In the genomic region with DNA sequence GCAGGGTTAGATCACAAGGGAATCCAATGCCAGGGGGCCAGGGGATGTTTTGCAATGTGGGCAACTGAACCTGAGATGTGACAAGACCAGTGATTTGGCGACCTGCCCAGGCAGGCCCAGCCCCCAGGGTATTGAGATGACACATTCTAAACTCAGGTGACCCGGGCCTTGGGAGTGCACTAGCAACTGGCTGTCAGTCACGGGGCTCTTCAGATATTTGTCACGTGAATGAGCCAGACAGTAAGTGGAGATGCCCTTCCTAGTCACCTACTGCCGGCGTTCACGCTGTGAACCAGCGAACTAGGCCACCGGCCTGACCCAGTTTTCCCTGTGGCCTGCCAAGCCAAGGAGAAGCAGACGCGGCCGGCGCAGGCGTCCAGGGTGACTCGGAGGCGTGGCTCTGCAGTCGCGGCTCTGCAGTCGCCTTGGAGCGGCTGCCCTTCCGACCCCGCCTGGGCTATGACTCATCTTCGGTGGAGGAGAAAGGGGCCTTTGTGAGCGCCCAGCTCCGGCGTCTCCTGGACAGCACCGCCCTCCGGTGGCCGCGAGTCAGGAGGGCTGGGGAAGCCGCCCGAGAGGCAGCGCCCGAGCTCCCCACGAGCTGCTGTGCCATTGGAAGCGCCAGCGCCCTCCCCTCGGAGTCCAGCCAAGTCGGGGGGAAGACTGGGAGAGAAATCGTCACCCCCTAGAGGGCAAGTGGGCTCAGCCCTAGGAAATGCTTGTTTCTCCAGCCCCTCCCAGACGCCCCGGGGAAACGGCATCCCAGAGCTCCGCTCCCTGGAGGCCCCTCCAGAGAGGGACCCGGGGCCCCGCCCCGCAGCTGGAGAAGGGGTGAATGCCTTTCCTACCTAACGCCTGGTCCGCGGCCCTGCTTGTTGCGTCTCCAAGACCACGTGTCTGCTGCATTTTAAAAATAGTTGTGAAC, we compare ENCODE assay signal across 8 cellular contexts. TPM values are rescaled to one million over a fixed set of nuclear protein-coding genes. Genes with fewer than 3 reads are reported as not detected.
DNase-seq lines count a peak whose midpoint lies in the region; ATAC-seq and TF ChIP-seq lines count a peak whose summit lies in the region.

No MANE protein-coding gene starts in this region.

- peak; percentile 95 for ATAC-seq in GM23338

- peak overlapping the region; percentile 75; the same call in 1 of the 2 replicates for H3K27ac Mint-ChIP-seq in GM23338
- H3K27ac Mint-ChIP-seq in neural crest cell (ENCODE audit: unreplicated experiment) = peak overlapping the region; percentile 97

- H3K79me2 ChIP-seq in GM23338 (replicated peaks; ENCODE audit: insufficient read depth) = no peaks in the 10 kb centered on the region

- H3K9me3 Mint-ChIP-seq in GM23338 (no peaks in the 10 kb centered on the region; the same call in 2 of the 3 replicates), neural crest cell (no peaks in the 10 kb centered on the region)

- TF ChIP-seq POLR2A in Raji (IDR thresholded peaks at IDR 0.05; ENCODE audit: insufficient read depth, low read depth, low read length) (peak; percentile 48), stomach (IDR thresholded peaks at IDR 0.05) (no peak)

- H3K9me2 ChIP-seq in GM23338 (ENCODE audit: insufficient read depth) = no peaks in the 10 kb centered on the region

- WGBS in stomach, 5 donors = 0 to 1% (median 1%) methylated on average over 35 to 52 of the region's 52 CpGs

- H3K27me3 Mint-ChIP-seq in GM23338 (ENCODE audit: insufficient read depth, low read depth, poor library complexity) (peaks cover 7% of the 10 kb centered on the region), neural crest cell (ENCODE audit: low read depth) (no peaks in the 10 kb centered on the region)

- DNase-seq in EL (peak; percentile 98), GM23338 (ENCODE audit: low spot score) (peak; percentile 98), fibroblast of the conjunctiva (ENCODE audit: low read depth) (peak; percentile 95), neural crest cell (ENCODE audit: low read depth, low spot score) (peak; percentile 92), stomach (peak; percentile 97)
- peak; percentile 95 for DNase-seq in activated effector memory CD4-positive, alpha-beta T cell treated with anti-CD3 and anti-CD28 coated beads, Interleukin-2, amount 50 U/mL, for 16 hours

- peak overlapping the region; percentile 96 for H2AFZ ChIP-seq in GM23338

- TF ChIP-seq CTCF in GM23338 (conservative IDR thresholded peaks at IDR 0.05; ENCODE audit: low read depth in 2 of 2) (peak; percentile 65 to 81), LNCAP (IDR thresholded peaks at IDR 0.05) (peak; percentile 85), neural crest cell (conservative IDR thresholded peaks at IDR 0.05) (peak; percentile 88), stomach (IDR thresholded peaks at IDR 0.05) (peak in 5 of 7 experiments; percentile 67 to 93 (median 87))

- peak overlapping the region; percentile 46 for H3K27ac ChIP-seq in GM23338 (ENCODE audit: low read depth)
- peak overlapping the region; percentile 78 to 90 (median 86) for H3K27ac ChIP-seq in stomach

- 0 out of 2 replicates have a peak, but pooled peaks cover 3% of the 10 kb centered on the region for H3F3A ChIP-seq in GM23338 (replicated peaks; ENCODE audit: low read depth)

- H3K4me3 Mint-ChIP-seq in GM23338 = peak overlapping the region; percentile 67
- H3K4me3 Mint-ChIP-seq in neural crest cell = peak overlapping the region; percentile 77

- H3K36me3 ChIP-seq in GM23338 (ENCODE audit: insufficient read depth) = no peaks in the 10 kb centered on the region
- no peaks in the 10 kb centered on the region for H3K36me3 ChIP-seq in stomach

- H3K9me3 ChIP-seq in stomach = no peaks in the 10 kb centered on the region

- no peaks in the 10 kb centered on the region for H4K20me1 ChIP-seq in GM23338 (replicated peaks; ENCODE audit: insufficient read depth)

- no peaks in the 10 kb centered on the region; the same call in 2 of the 3 replicates for H3K36me3 Mint-ChIP-seq in GM23338 (ENCODE audit: low read depth)
- no peaks in the 10 kb centered on the region for H3K36me3 Mint-ChIP-seq in neural crest cell (ENCODE audit: low read depth)

- intact Hi-C loops in stomach (cut with DNase I; ENCODE audit: low total_unique reads) = loop anchor here (5.0 kb wide), 1 partner anchor 95 kb away; no protein-coding TSS in a partner anchor

- peak overlapping the region; percentile 68 for H3K4me2 ChIP-seq in GM23338

- no peaks in the 10 kb centered on the region for H3K27me3 ChIP-seq in GM23338 (ENCODE audit: insufficient read depth)
- no peaks in the 10 kb centered on the region for H3K27me3 ChIP-seq in stomach

- H3K4me1 Mint-ChIP-seq in GM23338 (peaks cover 41% of the 10 kb centered on the region), neural crest cell (peaks cover 31% of the 10 kb centered on the region)

- H3K4me3 ChIP-seq in GM23338 = peak overlapping the region; percentile 52
- peak overlapping the region; percentile 40 to 45 (median 42) for H3K4me3 ChIP-seq in stomach

- H3K4me1 ChIP-seq in GM23338 (ENCODE audit: insufficient read depth) (peaks cover 27% of the 10 kb centered on the region), stomach (peaks cover 7 to 23% (median 17%) of the 10 kb centered on the region in 4 donors)

- no peak for TF ChIP-seq EP300 in stomach (IDR thresholded peaks at IDR 0.05)

TF ChIP-seq in GM23338, 12 proteins besides CTCF, POLR2A, EP300 and RAD21 (continues in another document):
- TF ChIP-seq, protein P1, sequence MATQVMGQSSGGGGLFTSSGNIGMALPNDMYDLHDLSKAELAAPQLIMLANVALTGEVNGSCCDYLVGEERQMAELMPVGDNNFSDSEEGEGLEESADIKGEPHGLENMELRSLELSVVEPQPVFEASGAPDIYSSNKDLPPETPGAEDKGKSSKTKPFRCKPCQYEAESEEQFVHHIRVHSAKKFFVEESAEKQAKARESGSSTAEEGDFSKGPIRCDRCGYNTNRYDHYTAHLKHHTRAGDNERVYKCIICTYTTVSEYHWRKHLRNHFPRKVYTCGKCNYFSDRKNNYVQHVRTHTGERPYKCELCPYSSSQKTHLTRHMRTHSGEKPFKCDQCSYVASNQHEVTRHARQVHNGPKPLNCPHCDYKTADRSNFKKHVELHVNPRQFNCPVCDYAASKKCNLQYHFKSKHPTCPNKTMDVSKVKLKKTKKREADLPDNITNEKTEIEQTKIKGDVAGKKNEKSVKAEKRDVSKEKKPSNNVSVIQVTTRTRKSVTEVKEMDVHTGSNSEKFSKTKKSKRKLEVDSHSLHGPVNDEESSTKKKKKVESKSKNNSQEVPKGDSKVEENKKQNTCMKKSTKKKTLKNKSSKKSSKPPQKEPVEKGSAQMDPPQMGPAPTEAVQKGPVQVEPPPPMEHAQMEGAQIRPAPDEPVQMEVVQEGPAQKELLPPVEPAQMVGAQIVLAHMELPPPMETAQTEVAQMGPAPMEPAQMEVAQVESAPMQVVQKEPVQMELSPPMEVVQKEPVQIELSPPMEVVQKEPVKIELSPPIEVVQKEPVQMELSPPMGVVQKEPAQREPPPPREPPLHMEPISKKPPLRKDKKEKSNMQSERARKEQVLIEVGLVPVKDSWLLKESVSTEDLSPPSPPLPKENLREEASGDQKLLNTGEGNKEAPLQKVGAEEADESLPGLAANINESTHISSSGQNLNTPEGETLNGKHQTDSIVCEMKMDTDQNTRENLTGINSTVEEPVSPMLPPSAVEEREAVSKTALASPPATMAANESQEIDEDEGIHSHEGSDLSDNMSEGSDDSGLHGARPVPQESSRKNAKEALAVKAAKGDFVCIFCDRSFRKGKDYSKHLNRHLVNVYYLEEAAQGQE (IDR thresholded peaks at IDR 0.05; ENCODE audit: unreplicated experiment) = no peak
- no peak for TF ChIP-seq EZH2 (IDR thresholded peaks at IDR 0.05; ENCODE audit: low read depth, unreplicated experiment)
- TF ChIP-seq POLR2AphosphoS5 (IDR thresholded peaks at IDR 0.05; ENCODE audit: low read depth) = peak; percentile 54; the same call in 1 of the 2 replicates
- TF ChIP-seq, protein P2, sequence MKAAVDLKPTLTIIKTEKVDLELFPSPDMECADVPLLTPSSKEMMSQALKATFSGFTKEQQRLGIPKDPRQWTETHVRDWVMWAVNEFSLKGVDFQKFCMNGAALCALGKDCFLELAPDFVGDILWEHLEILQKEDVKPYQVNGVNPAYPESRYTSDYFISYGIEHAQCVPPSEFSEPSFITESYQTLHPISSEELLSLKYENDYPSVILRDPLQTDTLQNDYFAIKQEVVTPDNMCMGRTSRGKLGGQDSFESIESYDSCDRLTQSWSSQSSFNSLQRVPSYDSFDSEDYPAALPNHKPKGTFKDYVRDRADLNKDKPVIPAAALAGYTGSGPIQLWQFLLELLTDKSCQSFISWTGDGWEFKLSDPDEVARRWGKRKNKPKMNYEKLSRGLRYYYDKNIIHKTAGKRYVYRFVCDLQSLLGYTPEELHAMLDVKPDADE (IDR thresholded peaks at IDR 0.05) = no peak
- TF ChIP-seq CREB1 (CRISPR knock-in tag; IDR thresholded peaks at IDR 0.05; ENCODE audit: low read depth) = peak; percentile 56

RNA-seq across cellular contexts. Expression of a gene that starts 38.8 kb away (rescaled TPM):
- total RNA-seq in GM23338 (2014; rRNA removed; shearing (Covaris generic)) = 99.7 and 108 TPM in 2 replicates
- polyA plus RNA-seq in GM23338 (2016; fragmentation: Nextera tagmentation; extraction: Ambion mirVana) = 86.3 and 101 TPM in 2 replicates
- total RNA-seq in neural crest cell = 231 and 237 TPM in 2 replicates
- 100 to 1,000 TPM in 4 of 5 donors, 10 to 100 TPM in 1; 88.3 to 531 (median 194) TPM for total RNA-seq in stomach
- 10 to 100 TPM; 15.7 to 62.5 (median 34.1) TPM for polyA plus RNA-seq in stomach

Comparison
In these comparisons a context has a peak if more than half of its experiments do, and no peak if none do; other contexts are left out.
1. Peak in every context shown above with its lines: DNase-seq, ATAC-seq, H3K4me3 ChIP-seq and H3K27ac ChIP-seq.